ENCODE assay signal across 8 cellular contexts in the genomic region with DNA sequence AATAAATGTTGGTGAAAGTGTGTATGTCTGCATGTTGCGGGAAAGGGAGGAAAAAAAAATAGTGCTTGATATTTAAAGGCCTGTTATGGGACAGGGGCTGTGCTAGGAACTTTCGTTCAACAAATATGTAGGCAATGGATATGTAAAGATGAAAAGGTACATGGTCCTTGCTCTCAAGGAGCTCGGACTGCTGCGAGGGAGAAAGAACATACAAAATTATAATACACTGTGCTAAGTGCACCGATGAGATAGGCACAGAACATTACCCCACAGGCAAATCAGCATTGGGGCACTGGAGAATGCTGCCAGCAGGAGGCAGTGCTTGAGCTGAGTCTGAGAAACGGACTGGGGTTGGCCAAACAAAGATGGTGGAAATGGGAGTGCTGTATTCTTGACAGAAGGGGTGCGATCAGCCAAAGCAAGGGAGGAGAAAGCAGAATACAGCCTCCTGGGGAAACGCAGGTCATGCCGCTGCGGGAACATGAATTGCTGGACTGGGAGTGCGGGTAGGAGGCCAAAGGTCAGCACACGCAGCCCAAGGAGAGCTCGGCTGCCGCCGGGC. TPM values are rescaled to one million over a fixed set of nuclear protein-coding genes. Genes with fewer than 3 reads are reported as not detected.
DNase-seq lines count a peak whose midpoint lies in the region; ATAC-seq, FAIRE-seq and TF ChIP-seq lines count a peak whose summit lies in the region.

No MANE protein-coding gene starts in this region.

- peak; percentile 67 to 68 for TF ChIP-seq RAD21 in H1 (IDR thresholded peaks at IDR 0.05 in 1 of 2, conservative IDR thresholded peaks at IDR 0.05 in 1 of 2; ENCODE audit: low read depth in 2 of 2, low read length in 2 of 2)

- no peaks in the 10 kb centered on the region for H3K9me3 Mint-ChIP-seq in activated CD8-positive, alpha-beta T cell treated with anti-CD3 and anti-CD28 coated beads, Interleukin-2, amount 10 ng/mL, durations not matched to agents 7 days and 5 days (ENCODE audit: insufficient read depth)
- H3K9me3 Mint-ChIP-seq in memory B cell = no peaks in the 10 kb centered on the region

- H4K91ac ChIP-seq in H1 (replicated peaks; ENCODE audit: insufficient read length, low read length) = no peak overlapping the region

- H3K23me2 ChIP-seq in H1 (ENCODE audit: low read depth, low read length) = peaks cover 10% of the 10 kb centered on the region; the same call in 1 of the 2 replicates

- no peak overlapping the region for H2AK5ac ChIP-seq in H1 (ENCODE audit: low read depth, low read length)

- no peaks in the 10 kb centered on the region for H4K20me1 ChIP-seq in H1 (replicated peaks in 1 of 2; ENCODE audit: control insufficient read depth in 1 of 2, insufficient read depth in 2 of 2, low read length in 2 of 2)

- H4K8ac ChIP-seq in H1 (ENCODE audit: extremely low read depth, insufficient read depth, low read length) = peak overlapping the region; percentile 74

- no peak overlapping the region for H4K5ac ChIP-seq in H1 (ENCODE audit: insufficient read length, low read depth, low read length)

- no peak overlapping the region for H2BK15ac ChIP-seq in H1 (ENCODE audit: low read length)

- H3K4ac ChIP-seq in H1 (replicated peaks; ENCODE audit: insufficient read length, low read depth, low read length) = no peak overlapping the region

- H3K27ac Mint-ChIP-seq in activated CD8-positive, alpha-beta T cell treated with anti-CD3 and anti-CD28 coated beads, Interleukin-2, amount 10 ng/mL, durations not matched to agents 7 days and 5 days = peak overlapping the region; percentile 90
- peak overlapping the region; percentile 87 for H3K27ac Mint-ChIP-seq in memory B cell

- H2AFZ ChIP-seq in H1 (ENCODE audit: low read length) = peak overlapping the region; percentile 95

- no peak overlapping the region for H3K23ac ChIP-seq in H1 (ENCODE audit: insufficient read length)

- TF ChIP-seq EP300 in H1 (IDR thresholded peaks at IDR 0.05; ENCODE audit: borderline replicate concordance in 1 of 2, low read depth in 2 of 2, low read length in 2 of 2) = no peak

- FAIRE-seq in H1 (lab: Jason Lieb, UNC) = no peak

- no peaks in the 10 kb centered on the region for H3K9me3 ChIP-seq in BE2C
- no peaks in the 10 kb centered on the region for H3K9me3 ChIP-seq in H1 (ENCODE audit: insufficient read depth in 2 of 2, low read depth in 1 of 2, low read length in 1 of 2)

- H3K27me3 ChIP-seq in BE2C (no peaks in the 10 kb centered on the region), H1 (replicated peaks in 1 of 4; ENCODE audit: control insufficient read depth in 3 of 4, extremely low read depth in 1 of 4, insufficient read depth in 3 of 4, low read length in 3 of 4) (peaks cover 0 to 3% (median 0%) of the 10 kb centered on the region in 4 experiments; a peak in 1 of 7 replicates)

- POLR2A ChIA-PET in activated CD8-positive, alpha-beta T cell treated with anti-CD3 and anti-CD28 coated beads, Interleukin-2, amount 10 ng/mL, durations not matched to agents 7 days and 5 days (lab: Charles Lee) = interaction anchor here (0.8 to 3.0 kb wide), 11 partner anchors 7 to 471 kb away, joined by 3 to 20 read pairs (median 6); a partner anchor contains a TSS
- POLR2A ChIA-PET in H1 (lab: Charles Lee; ENCODE audit: partially characterized antibody) = interaction anchor here (0.6 to 2.4 kb wide), 12 partner anchors 8 to 472 kb away, joined by 3 to 6 read pairs (median 4); a partner anchor contains a TSS

- H3K9ac ChIP-seq in H1 (replicated peaks in 1 of 4; ENCODE audit: extremely low read depth in 1 of 4, low read depth in 3 of 4, low read length in 3 of 4) = peak overlapping the region; percentile 67 to 84 (median 77)

- no peak; a peak in 1 of 3 replicates for TF ChIP-seq POLR2A in H1 (IDR thresholded peaks at IDR 0.05; ENCODE audit: control extremely low read depth in 1 of 2, low read depth in 2 of 2, low read length in 2 of 2)

- no peak overlapping the region for H3K14ac ChIP-seq in H1 (ENCODE audit: insufficient read length)

- H3K27me3 Mint-ChIP-seq in activated CD8-positive, alpha-beta T cell treated with anti-CD3 and anti-CD28 coated beads, Interleukin-2, amount 10 ng/mL, durations not matched to agents 7 days and 5 days (ENCODE audit: low read depth) = no peaks in the 10 kb centered on the region
- no peaks in the 10 kb centered on the region for H3K27me3 Mint-ChIP-seq in memory B cell

- peaks cover 0 to 12% of the 10 kb centered on the region in 2 experiments; a peak in 1 of 4 replicates for H3K79me2 ChIP-seq in H1 (ENCODE audit: control insufficient read depth in 1 of 2, insufficient read depth in 2 of 2, low read length in 2 of 2)

- CTCF ChIA-PET in activated CD8-positive, alpha-beta T cell treated with anti-CD3 and anti-CD28 coated beads, Interleukin-2, amount 10 ng/mL, durations not matched to agents 7 days and 5 days (lab: Charles Lee) = interaction anchor here (0.7 to 4.8 kb wide), 31 partner anchors 9 to 480 kb away, joined by 3 to 36 read pairs (median 4); a partner anchor contains a TSS
- CTCF ChIA-PET in H1 (lab: Charles Lee; ENCODE audit: partially characterized antibody) = interaction anchor here (0.7 to 2.2 kb wide), 30 partner anchors 8 to 480 kb away, joined by 3 to 16 read pairs (median 4); a partner anchor contains a TSS

- 25% methylated on average over 12 of the region's 15 CpGs; no CpG with 5 or more reads in 1 of the 2 experiments for WGBS in H1 (ENCODE audit: extremely low coverage in 1 of 2, insufficient coverage in 1 of 2, insufficient read length in 1 of 2, insufficient replicate concordance in 2 of 2, low coverage in 1 of 2, low lambda C conversion rate in 2 of 2, missing lambda C conversion rate in 1 of 2), 2 experiments

- H3K4me1 Mint-ChIP-seq in activated CD8-positive, alpha-beta T cell treated with anti-CD3 and anti-CD28 coated beads, Interleukin-2, amount 10 ng/mL, durations not matched to agents 7 days and 5 days (ENCODE audit: low read depth) = peaks cover 50% of the 10 kb centered on the region
- peaks cover 34% of the 10 kb centered on the region for H3K4me1 Mint-ChIP-seq in memory B cell

- peak; percentile 96 for TF ChIP-seq CTCF in BE2C (IDR thresholded peaks at IDR 0.05; ENCODE audit: low read depth, low read length)
- peak; percentile 70 to 97 (median 92) for TF ChIP-seq CTCF in H1 (IDR thresholded peaks at IDR 0.05; ENCODE audit: control extremely low read depth in 1 of 3, insufficient read depth in 1 of 3, low read depth in 1 of 3, low read length in 3 of 3)

- H2BK20ac ChIP-seq in H1 (ENCODE audit: low read length) = no peak overlapping the region

- peak overlapping the region; percentile 87 for H3K4me3 Mint-ChIP-seq in activated CD8-positive, alpha-beta T cell treated with anti-CD3 and anti-CD28 coated beads, Interleukin-2, amount 10 ng/mL, durations not matched to agents 7 days and 5 days
- H3K4me3 Mint-ChIP-seq in memory B cell = peak overlapping the region; percentile 97

- H3K4me3 ChIP-seq in BE2C (ENCODE audit: low read depth, low read length) (peak overlapping the region; percentile 72), H1 (ENCODE audit: extremely low read depth in 1 of 4, insufficient read depth in 2 of 4, low read depth in 3 of 4, low read length in 4 of 4) (peak overlapping the region; percentile 69 to 97 (median 92))

- H2BK5ac ChIP-seq in H1 (ENCODE audit: low read depth, low read length) = peak overlapping the region; percentile 67

- peak overlapping the region; percentile 51; the same call in 1 of the 2 replicates for H3K27ac ChIP-seq in H1 (ENCODE audit: low read depth, low read length)

- peak overlapping the region; percentile 66 to 83 for H3K4me2 ChIP-seq in H1 (ENCODE audit: insufficient read depth in 1 of 2, low read depth in 2 of 2, low read length in 2 of 2)

- H3K56ac ChIP-seq in H1 (replicated peaks; ENCODE audit: insufficient read length, low read depth, low read length) = peak overlapping the region; percentile 42

- H3K79me1 ChIP-seq in H1 (ENCODE audit: low read depth, low read length) = no peaks in the 10 kb centered on the region

- peak overlapping the region; percentile 75; the same call in 1 of the 2 replicates for H3K18ac ChIP-seq in H1 (ENCODE audit: extremely low read depth, low read length)

- H3K36me3 ChIP-seq in BE2C (peaks cover 14% of the 10 kb centered on the region), H1 (ENCODE audit: control insufficient read depth in 2 of 4, insufficient read depth in 4 of 4, low read length in 3 of 4) (peaks cover 0 to 24% (median 12%) of the 10 kb centered on the region in 4 experiments; a peak in 6 of 8 replicates)

- peaks cover 2% of the 10 kb centered on the region; the same call in 1 of the 2 replicates for H3K4me1 ChIP-seq in BE2C
- peaks cover 3 to 10% (median 7%) of the 10 kb centered on the region in 4 experiments for H3K4me1 ChIP-seq in H1 (replicated peaks in 1 of 4; ENCODE audit: control insufficient read depth in 3 of 4, insufficient read depth in 4 of 4, low read length in 3 of 4)

- H2BK12ac ChIP-seq in H1 (ENCODE audit: low read depth, low read length) = no peak overlapping the region

- ATAC-seq in GM19043 (IDR thresholded peaks at IDR 0.05; ENCODE audit: low read depth, unreplicated experiment) (peak; percentile 48), HG03378 (IDR thresholded peaks at IDR 0.05; ENCODE audit: unreplicated experiment) (peak; percentile 61), memory B cell (ENCODE audit: low read depth) (peak; percentile 66)
- peak; percentile 72 for ATAC-seq in activated CD8-positive, alpha-beta T cell treated with anti-CD3 and anti-CD28 coated beads, Interleukin-2, amount 10 ng/mL, durations not matched to agents 7 days and 5 days

- H3K36me3 Mint-ChIP-seq in activated CD8-positive, alpha-beta T cell treated with anti-CD3 and anti-CD28 coated beads, Interleukin-2, amount 10 ng/mL, durations not matched to agents 7 days and 5 days (ENCODE audit: low read depth) = peaks cover 20% of the 10 kb centered on the region
- H3K36me3 Mint-ChIP-seq in memory B cell = peaks cover 5% of the 10 kb centered on the region

- H2BK120ac ChIP-seq in H1 (replicated peaks; ENCODE audit: low read depth, low read length) = no peak overlapping the region

- peak; percentile 82 for DNase-seq in BE2C
- DNase-seq in NCI-H69 (lab: John Stamatoyannopoulos, UW) = peak; percentile 65
- peak; percentile 89 for DNase-seq in activated CD8-positive, alpha-beta T cell treated with anti-CD3 and anti-CD28 coated beads, Interleukin-2, amount 10 ng/mL, durations not matched to agents 7 days and 5 days
- peak; percentile 43 to 78 for DNase-seq in H1 (ENCODE audit: low read depth in 1 of 2, low spot score in 2 of 2)
- DNase-seq in memory B cell (ENCODE audit: low spot score in 2 of 2) = peak; percentile 52 to 62
- DNase-seq in stimulated activated CD8-positive, alpha-beta memory T cell treated with anti-CD3 and anti-CD28 coated beads, Interleukin-12 subunit alpha, Interleukin-12 subunit beta, amount 100 ng/mL, for 24 hours (ENCODE audit: extremely low read depth) = peak; percentile 39

RNA-seq across cellular contexts. Expression of a gene that starts 0.6 kb away (rescaled TPM):
- polyA plus RNA-seq in BE2C (2012; ENCODE audit: insufficient read depth, insufficient read length, low read depth) = 16.4 TPM
- total RNA-seq in activated CD8-positive, alpha-beta T cell treated with anti-CD3 and anti-CD28 coated beads, Interleukin-2, amount 10 ng/mL, durations not matched to agents 7 days and 5 days = 10 to 100 TPM; 25.2 to 31.0 TPM
- total RNA-seq in H1 (2021; fragmentation: NEBNext Ultra II Directional; extraction: Animal tissue kit (Norgen Biotek cat#: 25700)) = 10.7 and 21.8 TPM in 2 replicates
- 9.5 and 10.7 TPM in 2 replicates for polyA plus RNA-seq in H1 (2011; rRNA removed)
- polyA plus RNA-seq in H1 (2011; cell fraction: cytosol; rRNA removed) = 18.6 TPM
- polyA plus RNA-seq in H1 (2011; cell fraction: nucleus; rRNA removed) = 10.1 TPM
- 10.9 to 25.0 TPM (median 17.9 TPM) in 4 replicates for polyA plus RNA-seq in H1 (2012, experiment 1 of 2)
- 8.2 TPM for polyA plus RNA-seq in H1 (2012, experiment 2 of 2)
- polyA plus RNA-seq in H1 (2013, experiment 1 of 2) = 8.0 TPM
- 10.9 TPM for polyA plus RNA-seq in H1 (2013, experiment 2 of 2)
- 7.6 and 11.9 TPM in 2 replicates for polyA minus RNA-seq in H1 (2011; rRNA and poly(A)+ RNA removed)
- polyA minus RNA-seq in H1 (2011; cell fraction: cytosol; rRNA and poly(A)+ RNA removed) = 8.2 TPM
- polyA minus RNA-seq in H1 (2011; cell fraction: nucleus; rRNA and poly(A)+ RNA removed) = 25.2 TPM

RNA-seq across cellular contexts. Expression of a gene that starts 24.8 kb away (rescaled TPM):
- polyA plus RNA-seq in BE2C (2012; ENCODE audit: insufficient read depth, insufficient read length, low read depth) = 67.6 TPM
- total RNA-seq in activated CD8-positive, alpha-beta T cell treated with anti-CD3 and anti-CD28 coated beads, Interleukin-2, amount 10 ng/mL, durations not matched to agents 7 days and 5 days = 10 to 100 TPM; 25.8 to 27.0 TPM
- 32.9 and 33.5 TPM in 2 replicates for total RNA-seq in H1 (2021; fragmentation: NEBNext Ultra II Directional; extraction: Animal tissue kit (Norgen Biotek cat#: 25700))
- polyA plus RNA-seq in H1 (2011; rRNA removed) = 11.7 and 20.7 TPM in 2 replicates
- polyA plus RNA-seq in H1 (2011; cell fraction: cytosol; rRNA removed) = 29.7 TPM
- polyA plus RNA-seq in H1 (2011; cell fraction: nucleus; rRNA removed) = 6.8 TPM
- polyA plus RNA-seq in H1 (2012, experiment 1 of 2) = 26.3 to 28.8 TPM (median 27.9 TPM) in 4 replicates
- 8.2 TPM for polyA plus RNA-seq in H1 (2012, experiment 2 of 2)
- polyA plus RNA-seq in H1 (2013, experiment 1 of 2) = 23.2 TPM
- polyA plus RNA-seq in H1 (2013, experiment 2 of 2) = 25.2 TPM
- polyA minus RNA-seq in H1 (2011; rRNA and poly(A)+ RNA removed) = 12.0 and 15.8 TPM in 2 replicates
- 10.9 TPM for polyA minus RNA-seq in H1 (2011; cell fraction: cytosol; rRNA and poly(A)+ RNA removed)
- polyA minus RNA-seq in H1 (2011; cell fraction: nucleus; rRNA and poly(A)+ RNA removed) = 6.7 TPM

RNA-seq across cellular contexts. Expression of a gene that starts 56.3 kb away (rescaled TPM):
- polyA plus RNA-seq in BE2C (2012; ENCODE audit: insufficient read depth, insufficient read length, low read depth) = 37.0 TPM
- 10 to 100 TPM; 67.4 to 70.9 TPM for total RNA-seq in activated CD8-positive, alpha-beta T cell treated with anti-CD3 and anti-CD28 coated beads, Interleukin-2, amount 10 ng/mL, durations not matched to agents 7 days and 5 days
- 35.3 and 39.5 TPM in 2 replicates for total RNA-seq in H1 (2021; fragmentation: NEBNext Ultra II Directional; extraction: Animal tissue kit (Norgen Biotek cat#: 25700))
- polyA plus RNA-seq in H1 (2011; rRNA removed) = 18.6 and 18.8 TPM in 2 replicates
- polyA plus RNA-seq in H1 (2011; cell fraction: cytosol; rRNA removed) = 20.4 TPM
- polyA plus RNA-seq in H1 (2011; cell fraction: nucleus; rRNA removed) = 22.3 TPM
- 17.3 to 29.8 TPM (median 20.1 TPM) in 4 replicates for polyA plus RNA-seq in H1 (2012, experiment 1 of 2)
- 3.3 TPM for polyA plus RNA-seq in H1 (2012, experiment 2 of 2)
- 22.3 TPM for polyA plus RNA-seq in H1 (2013, experiment 1 of 2)
- 22.0 TPM for polyA plus RNA-seq in H1 (2013, experiment 2 of 2)
- 28.9 and 44.8 TPM in 2 replicates for polyA minus RNA-seq in H1 (2011; rRNA and poly(A)+ RNA removed)
- 28.5 TPM for polyA minus RNA-seq in H1 (2011; cell fraction: cytosol; rRNA and poly(A)+ RNA removed)
- 47.2 TPM for polyA minus RNA-seq in H1 (2011; cell fraction: nucleus; rRNA and poly(A)+ RNA removed)

RNA-seq across cellular contexts. Expression of a gene that starts 58.3 kb away (rescaled TPM):
- 46.3 TPM for polyA plus RNA-seq in BE2C (2012; ENCODE audit: insufficient read depth, insufficient read length, low read depth)
- total RNA-seq in activated CD8-positive, alpha-beta T cell treated with anti-CD3 and anti-CD28 coated beads, Interleukin-2, amount 10 ng/mL, durations not matched to agents 7 days and 5 days = 10 to 100 TPM; 12.0 to 12.8 TPM
- 26.2 and 27.6 TPM in 2 replicates for total RNA-seq in H1 (2021; fragmentation: NEBNext Ultra II Directional; extraction: Animal tissue kit (Norgen Biotek cat#: 25700))
- 12.1 and 12.5 TPM in 2 replicates for polyA plus RNA-seq in H1 (2011; rRNA removed)
- polyA plus RNA-seq in H1 (2011; cell fraction: cytosol; rRNA removed) = 13.4 TPM
- 14.7 TPM for polyA plus RNA-seq in H1 (2011; cell fraction: nucleus; rRNA removed)
- polyA plus RNA-seq in H1 (2012, experiment 1 of 2) = 20.6 to 23.9 TPM (median 21.2 TPM) in 4 replicates
- 11.1 TPM for polyA plus RNA-seq in H1 (2012, experiment 2 of 2)
- polyA plus RNA-seq in H1 (2013, experiment 1 of 2) = 11.1 TPM
- polyA plus RNA-seq in H1 (2013, experiment 2 of 2) = 12.3 TPM
- polyA minus RNA-seq in H1 (2011; rRNA and poly(A)+ RNA removed) = 33.2 and 45.7 TPM in 2 replicates
- 14.9 TPM for polyA minus RNA-seq in H1 (2011; cell fraction: cytosol; rRNA and poly(A)+ RNA removed)
- 37.8 TPM for polyA minus RNA-seq in H1 (2011; cell fraction: nucleus; rRNA and poly(A)+ RNA removed)

Comparison
In these comparisons a context has a peak if more than half of its experiments do, and no peak if none do; other contexts are left out.
1. Peak in every context shown above with its lines: DNase-seq, ATAC-seq, H3K4me3 ChIP-seq and H3K27ac ChIP-seq.
2. DNase-seq: peak in every context shown above with its lines; median percentile 89 in activated CD8-positive, alpha-beta T cell treated with anti-CD3 and anti-CD28 coated beads, Interleukin-2, amount 10 ng/mL, durations not matched to agents 7 days and 5 days; 82 in BE2C; 65 in NCI-H69; 60 in H1; 57 in memory B cell; 39 in stimulated activated CD8-positive, alpha-beta memory T cell treated with anti-CD3 and anti-CD28 coated beads, Interleukin-12 subunit alpha, Interleukin-12 subunit beta, amount 100 ng/mL, for 24 hours.